ENCODE assay signal across 19 cellular contexts in genomic region chr18:26703170-26703933, GRCh38.
DNase-seq lines count a peak whose midpoint lies in the region; FAIRE-seq and TF ChIP-seq lines count a peak whose summit lies in the region.
"Had no signal": no experiment of that assay in that cellular context is flagged by ENCODE, and none has a peak within 500 bp of the region (broad histone marks: within the 10 kb centered on the region; RNA-seq: fewer than 3 reads in every experiment).

No MANE protein-coding gene starts in this region.

- H2BK120ac ChIP-seq in H1 (replicated peaks; ENCODE audit: low read depth, low read length), result no peak overlapping the region

- H3K4me2 ChIP-seq in H1 (ENCODE audit: insufficient read depth in 1 of 2, low read depth in 2 of 2, low read length in 2 of 2), result no peak overlapping the region
- H3K4me2 ChIP-seq: BLaER1 had no signal

- no peak overlapping the region for H4K5ac ChIP-seq in H1 (ENCODE audit: insufficient read length, low read depth, low read length)

- no peak overlapping the region for H3K56ac ChIP-seq in H1 (replicated peaks; ENCODE audit: insufficient read length, low read depth, low read length)

- no peak overlapping the region for H3K18ac ChIP-seq in H1 (ENCODE audit: extremely low read depth, low read length)

- CTCF ChIA-PET in H1 (lab: Charles Lee; ENCODE audit: partially characterized antibody), result interaction anchor here (0.9 to 1.8 kb wide), 4 partner anchors 20 to 138 kb away, joined by 3 to 4 read pairs (median 3); no protein-coding TSS in a partner anchor

- no peak overlapping the region for H2BK20ac ChIP-seq in H1 (ENCODE audit: low read length)

- H2BK15ac ChIP-seq in H1 (ENCODE audit: low read length), result no peak overlapping the region

- no peak overlapping the region for H3K9ac ChIP-seq in H1 (replicated peaks in 1 of 4; ENCODE audit: extremely low read depth in 1 of 4, low read depth in 3 of 4, low read length in 3 of 4)
- H3K9ac ChIP-seq: BLaER1 had no signal

- TF ChIP-seq CTCF in H1 (IDR thresholded peaks at IDR 0.05; ENCODE audit: control extremely low read depth in 1 of 3, insufficient read depth in 1 of 3, low read depth in 1 of 3, low read length in 3 of 3), result no peak
- no peak for TF ChIP-seq CTCF in prostate gland (IDR thresholded peaks at IDR 0.05)
- TF ChIP-seq CTCF in sigmoid colon (IDR thresholded peaks at IDR 0.05), result no peak

- H3K79me1 ChIP-seq in H1 (ENCODE audit: low read depth, low read length), result no peaks in the 10 kb centered on the region; the same call in 1 of the 2 replicates

- H3K4me3 ChIP-seq in H1 (ENCODE audit: extremely low read depth in 1 of 4, insufficient read depth in 2 of 4, low read depth in 3 of 4, low read length in 4 of 4) (no peak overlapping the region), prostate gland (no peak overlapping the region), sigmoid colon (no peak overlapping the region)
- H3K4me3 ChIP-seq: ascending aorta, BLaER1, left ventricle myocardium inferior had no signal

- no peak overlapping the region for H2BK5ac ChIP-seq in H1 (ENCODE audit: low read depth, low read length)

- no peak overlapping the region for H3K14ac ChIP-seq in H1 (ENCODE audit: insufficient read length)

- no peak for TF ChIP-seq RAD21 in H1 (IDR thresholded peaks at IDR 0.05 in 1 of 2, conservative IDR thresholded peaks at IDR 0.05 in 1 of 2; ENCODE audit: low read depth in 2 of 2, low read length in 2 of 2)

- no peak overlapping the region for H2AK5ac ChIP-seq in H1 (ENCODE audit: low read depth, low read length)

- POLR2A ChIA-PET in H1 (lab: Charles Lee; ENCODE audit: partially characterized antibody), result no interaction called here

- TF ChIP-seq POLR2A in H1 (IDR thresholded peaks at IDR 0.05; ENCODE audit: control extremely low read depth in 1 of 2, low read depth in 2 of 2, low read length in 2 of 2) (no peak), prostate gland (IDR thresholded peaks at IDR 0.05) (no peak), sigmoid colon (IDR thresholded peaks at IDR 0.05) (no peak)

- intact Hi-C loops in prostate gland (cut with DNase I) (no loop called here), sigmoid colon (cut with DNase I) (no loop called here)

- H4K8ac ChIP-seq in H1 (ENCODE audit: extremely low read depth, insufficient read depth, low read length), result no peak overlapping the region

- H3K9me3 ChIP-seq in H1 (ENCODE audit: insufficient read depth in 2 of 2, low read depth in 1 of 2, low read length in 1 of 2), result no peaks in the 10 kb centered on the region
- no peaks in the 10 kb centered on the region for H3K9me3 ChIP-seq in prostate gland
- no peaks in the 10 kb centered on the region for H3K9me3 ChIP-seq in sigmoid colon
- H3K9me3 ChIP-seq: ascending aorta, BLaER1, left ventricle myocardium inferior had no signal

- TF ChIP-seq EP300 in H1 (IDR thresholded peaks at IDR 0.05; ENCODE audit: borderline replicate concordance in 1 of 2, low read depth in 2 of 2, low read length in 2 of 2) (no peak), sigmoid colon (IDR thresholded peaks at IDR 0.05) (no peak)

- peaks cover 0 to 2% (median 0%) of the 10 kb centered on the region in 4 experiments; a peak in 1 of 7 replicates for H3K4me1 ChIP-seq in H1 (replicated peaks in 1 of 4; ENCODE audit: control insufficient read depth in 3 of 4, insufficient read depth in 4 of 4, low read length in 3 of 4)
- H3K4me1 ChIP-seq in prostate gland (replicated peaks), result peaks cover 4% of the 10 kb centered on the region
- no peaks in the 10 kb centered on the region for H3K4me1 ChIP-seq in sigmoid colon
- H3K4me1 ChIP-seq: ascending aorta had no signal

- H2BK12ac ChIP-seq in H1 (ENCODE audit: low read depth, low read length), result no peak overlapping the region

- 76% methylated on average over 7 of the region's 7 CpGs; no CpG with 5 or more reads in 1 of the 2 experiments for WGBS in H1 (ENCODE audit: extremely low coverage in 1 of 2, insufficient coverage in 1 of 2, insufficient read length in 1 of 2, insufficient replicate concordance in 2 of 2, low coverage in 1 of 2, low lambda C conversion rate in 2 of 2, missing lambda C conversion rate in 1 of 2), 2 experiments
- 66% methylated on average over 7 of the region's 7 CpGs for WGBS in prostate gland
- 35 to 63% methylated on average over 7 of the region's 7 CpGs for WGBS in sigmoid colon, 2 donors

- H4K20me1 ChIP-seq in H1 (replicated peaks in 1 of 2; ENCODE audit: control insufficient read depth in 1 of 2, insufficient read depth in 2 of 2, low read length in 2 of 2), result no peaks in the 10 kb centered on the region
- H4K20me1 ChIP-seq: BLaER1 had no signal

- H2AFZ ChIP-seq in H1 (ENCODE audit: low read length), result 0 out of 2 replicates have a peak overlapping the region, but pooled peaks have one; percentile 29

- in situ Hi-C loops in ACHN (cut with HindIII; ENCODE audit: low pct_ligation_motif_present, low pct_unique_long_range_greater_than_20kb, low sequenced_read_pairs), result no loop called here

- no peak overlapping the region for H3K27ac ChIP-seq in H1 (ENCODE audit: low read depth, low read length)
- H3K27ac ChIP-seq in prostate gland, result peak overlapping the region; percentile 17 to 58
- no peak overlapping the region for H3K27ac ChIP-seq in sigmoid colon
- H3K27ac ChIP-seq: ascending aorta, BLaER1, left ventricle myocardium inferior had no signal

- H3K36me3 ChIP-seq in H1 (ENCODE audit: control insufficient read depth in 2 of 4, insufficient read depth in 4 of 4, low read length in 3 of 4) (no peaks in the 10 kb centered on the region; a peak in 1 of 8 replicates), prostate gland (no peaks in the 10 kb centered on the region), sigmoid colon (no peaks in the 10 kb centered on the region)
- H3K36me3 ChIP-seq: ascending aorta, BLaER1, left ventricle myocardium inferior had no signal

- H3K27me3 ChIP-seq in H1 (replicated peaks in 1 of 4; ENCODE audit: control insufficient read depth in 3 of 4, extremely low read depth in 1 of 4, insufficient read depth in 3 of 4, low read length in 3 of 4) (peaks cover 6 to 43% (median 27%) of the 10 kb centered on the region in 4 experiments), prostate gland (replicated peaks; ENCODE audit: insufficient read depth) (no peaks in the 10 kb centered on the region), sigmoid colon (no peaks in the 10 kb centered on the region)
- H3K27me3 ChIP-seq: ascending aorta, BLaER1 had no signal

- no peak for FAIRE-seq in H1 (lab: Jason Lieb, UNC)
- FAIRE-seq: urothelium cell line had no signal

- H3K79me2 ChIP-seq in H1 (ENCODE audit: control insufficient read depth in 1 of 2, insufficient read depth in 2 of 2, low read length in 2 of 2), result no peaks in the 10 kb centered on the region

- no peak overlapping the region for H4K91ac ChIP-seq in H1 (replicated peaks; ENCODE audit: insufficient read length, low read length)

- DNase-seq in DMS53 (lab: John Stamatoyannopoulos, UW) (peak; percentile 27), DMS53 treated with DMSO at 0.1 percent for 48 hours (lab: John Stamatoyannopoulos, UW; ENCODE audit: unreplicated experiment) (no peak), NCI-H526 treated with DMSO at 0.1 percent for 48 hours (lab: John Stamatoyannopoulos, UW) (peak; percentile 83), H1 (ENCODE audit: low read depth in 1 of 2, low spot score in 2 of 2) (no peak), prostate gland (ENCODE audit: low spot score) (no peak), sigmoid colon (no peak), ACHN (no peak), hippocampal formation (lab: John Stamatoyannopoulos, UW) (no peak)
- DNase-seq: 8988T; activated naive CD4-positive, alpha-beta T cell treated with anti-CD3 and anti-CD28 coated beads for 36 hours; foreskin fibroblast; GOT3; left ventricle myocardium inferior; NCI-H2171; posterior cingulate gyrus; stimulated activated naive CD4-positive, alpha-beta T cell had no signal

- no peak overlapping the region for H3K23ac ChIP-seq in H1 (ENCODE audit: insufficient read length)

- no peaks in the 10 kb centered on the region; the same call in 1 of the 2 replicates for H3K23me2 ChIP-seq in H1 (ENCODE audit: low read depth, low read length)

- H3K4ac ChIP-seq in H1 (replicated peaks; ENCODE audit: insufficient read length, low read depth, low read length), result no peak overlapping the region

TF ChIP-seq in H1, 55 proteins besides CTCF, POLR2A, EP300 and RAD21:
- no peak for TF ChIP-seq GABPA (IDR thresholded peaks at IDR 0.05; ENCODE audit: borderline replicate concordance, insufficient read depth, low read length)
- no peak for TF ChIP-seq JUN (IDR thresholded peaks at IDR 0.05; ENCODE audit: low read depth, low read length)
- TF ChIP-seq EGR1 (IDR thresholded peaks at IDR 0.05; ENCODE audit: borderline replicate concordance, low read depth, low read length), result no peak
- TF ChIP-seq SIX5 (IDR thresholded peaks at IDR 0.05; ENCODE audit: low read depth, low read length), result no peak
- TF ChIP-seq HDAC2 (IDR thresholded peaks at IDR 0.05; ENCODE audit: borderline replicate concordance in 1 of 2, low read depth in 2 of 2, low read length in 2 of 2), result no peak
- TF ChIP-seq FOSL1 (IDR thresholded peaks at IDR 0.05; ENCODE audit: insufficient read depth, low read depth, low read length), result no peak
- TF ChIP-seq CHD1 (IDR thresholded peaks at IDR 0.05; ENCODE audit: low read depth, low read length), result no peak
- TF ChIP-seq RNF2 (IDR thresholded peaks at IDR 0.05; ENCODE audit: borderline replicate concordance, low read depth, low read length, missing control alignments, poor library complexity, severe bottlenecking), result no peak
- no peak for TF ChIP-seq BCL11A (IDR thresholded peaks at IDR 0.05; ENCODE audit: low read depth in 2 of 2, low read length in 2 of 2)
- no peak for TF ChIP-seq ATF2 (IDR thresholded peaks at IDR 0.05; ENCODE audit: low read length)
- TF ChIP-seq MAFK (IDR thresholded peaks at IDR 0.05; ENCODE audit: low read depth, low read length), result no peak
- TF ChIP-seq SRF (IDR thresholded peaks at IDR 0.05; ENCODE audit: low read depth, low read length), result no peak
- TF ChIP-seq BRCA1 (IDR thresholded peaks at IDR 0.05; ENCODE audit: low read depth, low read length), result no peak

Comparison
In these comparisons a context has a peak if more than half of its experiments do, and no peak if none do; other contexts are left out.
1. DNase-seq: peak in DMS53 (single experiment) and NCI-H526 treated with DMSO at 0.1 percent for 48 hours (single experiment); none in DMS53 treated with DMSO at 0.1 percent for 48 hours (single experiment), H1 (0 of 2), prostate gland (single experiment), sigmoid colon (single experiment), ACHN (single experiment) and hippocampal formation (0 of 2).
2. H3K27ac ChIP-seq: peak in prostate gland (2 of 2); none in H1 (single experiment) and sigmoid colon (0 of 4).